In genomic region chr18:70503060-70503459, GRCh38 we compare ENCODE assay signal across 27 cellular contexts.
"Had no signal": no experiment of that assay in that cellular context is flagged by ENCODE, and none has a peak within 500 bp of the region (broad histone marks: within the 10 kb centered on the region; RNA-seq: fewer than 3 reads in every experiment).

No MANE protein-coding gene starts in this region.

- H3K4me3 ChIP-seq: esophagus muscularis mucosa, heart right ventricle, left lung, mucosa of descending colon, pancreas, smooth muscle cell, stomach, thyroid gland, vagina had no signal

- H3K27ac ChIP-seq: esophagus muscularis mucosa, heart right ventricle, left lung, neutrophil, pancreas, stomach, thyroid gland, vagina had no signal

- H3K27me3 ChIP-seq: neutrophil, stomach, thyroid gland, vagina had no signal

- H3K4me2 ChIP-seq: smooth muscle cell had no signal

- DNase-seq: effector CD8-positive, alpha-beta T cell; foreskin melanocyte; glutamatergic neuron; heart right ventricle; hippocampal formation; left cardiac atrium; left lung; mesenchymal stem cell; mucosa of descending colon; naive B cell; pancreas; stimulated activated CD4-positive, alpha-beta T cell treated with anti-CD3 and anti-CD28 coated beads, Interleukin-12 subunit alpha, Interleukin-12 subunit beta, amount 100 ng/mL, for 4 hours; stimulated activated CD4-positive, alpha-beta T cell treated with anti-CD3 and anti-CD28 coated beads, Interleukin-2, amount 100 ng/mL, for 24 hours; stimulated activated CD4-positive, alpha-beta T cell treated with anti-CD3 and anti-CD28 coated beads, Interleukin-4, amount 100 ng/mL, for 24 hours; stimulated activated naive CD4-positive, alpha-beta T cell treated with Interleukin-2 at 50 U/mL for 16 hours; stomach; thyroid gland; trophoblast cell had no signal

- H3K36me3 ChIP-seq: esophagus muscularis mucosa, heart right ventricle, left lung, neutrophil, pancreas, stomach, thyroid gland, vagina had no signal

- H3K4me1 ChIP-seq: esophagus muscularis mucosa, heart right ventricle, left lung, pancreas, stomach, thyroid gland, vagina had no signal

- FAIRE-seq: endothelial cell of umbilical vein, islet of Langerhans, pancreas had no signal

- H3K9me3 ChIP-seq: esophagus muscularis mucosa, heart right ventricle, left lung, mucosa of descending colon, neutrophil, pancreas, stomach, thyroid gland, vagina had no signal

- ATAC-seq: heart right ventricle; left cardiac atrium; left lung; mucosa of descending colon; natural killer cell treated with Interleukin-12 subunit alpha and Interleukin-12 subunit beta and Interleukin-15 and Interleukin-18, amount 100 ng/mL, for 72 hours; pancreas; sciatic nerve; stimulated activated effector memory CD8-positive, alpha-beta T cell treated with anti-CD3 and anti-CD28 coated beads, Interleukin-12 subunit alpha, Interleukin-12 subunit beta, amount 100 ng/mL, for 72 hours had no signal
